ENCODE assay signal across 8 cellular contexts in genomic region chr2:237471457-237472186, GRCh38. TPM values are rescaled to one million over a fixed set of nuclear protein-coding genes. Genes with fewer than 3 reads are reported as not detected.
DNase-seq lines count a peak whose midpoint lies in the region; ATAC-seq and TF ChIP-seq lines count a peak whose summit lies in the region.

No MANE protein-coding gene starts in this region.

- no peak for TF ChIP-seq POLR2A in spleen (IDR thresholded peaks at IDR 0.05)

- intact Hi-C loops in spleen (cut with DNase I; ENCODE audit: low total_unique reads) = loop anchor here (10.0 kb wide), 1 partner anchor 317 kb away; no protein-coding TSS in a partner anchor

- H3K36me3 ChIP-seq in spleen = no peaks in the 10 kb centered on the region

- H3K4me3 ChIP-seq in LNCaP clone FGC (ENCODE audit: low read depth, low read length) = no peak overlapping the region
- no peak overlapping the region for H3K4me3 ChIP-seq in spleen

- peak; percentile 75 for TF ChIP-seq CTCF in LNCaP clone FGC (IDR thresholded peaks at IDR 0.05; ENCODE audit: control insufficient read depth, extremely low read depth, insufficient read depth)
- peak in 9 of 11 experiments; percentile 19 to 56 (median 37) for TF ChIP-seq CTCF in spleen (IDR thresholded peaks at IDR 0.05 in 8 of 11, conservative IDR thresholded peaks at IDR 0.05 in 3 of 11)

- DNase-seq in NCI-H2227 (lab: John Stamatoyannopoulos, UW; ENCODE audit: unreplicated experiment) = peak; percentile 28
- no peak for DNase-seq in NCI-H2227 treated with DMSO at 0.1 percent for 48 hours (lab: John Stamatoyannopoulos, UW)
- DNase-seq in LNCaP clone FGC (ENCODE audit: low read depth) = no peak
- DNase-seq in activated CD8-positive, alpha-beta memory T cell treated with anti-CD3 and anti-CD28 coated beads for 24 hours = peak; percentile 76
- peak; percentile 73 for DNase-seq in glomerular visceral epithelial cell (ENCODE audit: extremely low spot score)
- DNase-seq in spleen = no peak

- peaks cover 0 to 16% (median 0%) of the 10 kb centered on the region in 7 donors for H3K27me3 ChIP-seq in spleen (replicated peaks in 1 of 7)

- peaks cover 0 to 29% (median 15%) of the 10 kb centered on the region in 6 donors for H3K4me1 ChIP-seq in spleen

- WGBS in spleen, 5 donors = 47 to 55% (median 53%) methylated on average over 12 to 13 of the region's 13 CpGs

- ATAC-seq in GM21381 (IDR thresholded peaks at IDR 0.05; ENCODE audit: unreplicated experiment) (no peak), GM19035 (IDR thresholded peaks at IDR 0.05; ENCODE audit: unreplicated experiment) (no peak)

- no peak overlapping the region for H3K27ac ChIP-seq in spleen

- H3K9me3 ChIP-seq in spleen = no peaks in the 10 kb centered on the region

RNA-seq across cellular contexts. Expression of gene MLPH, which starts 15.4 kb away (rescaled TPM):
- 1 to 10 TPM in 1 of 7 donors, under 1 TPM in 3, not detected in 3; 0.29 to 1.4 (median 0.52) TPM for total RNA-seq in spleen
- 1 to 10 TPM in 1 of 3 donors, under 1 TPM in 2; 0.09 to 1.4 (median 0.26) TPM for polyA plus RNA-seq in spleen

RNA-seq across cellular contexts. Expression of gene COL6A3, which starts 57.7 kb away (rescaled TPM):
- total RNA-seq in spleen = 100 to 1,000 TPM in 3 of 7 donors, 10 to 100 TPM in 4; 40.9 to 146 (median 77.7) TPM
- polyA plus RNA-seq in spleen = 1 to 10 TPM; 8.3 to 9.9 (median 9.5) TPM

Comparison
In these comparisons a context has a peak if more than half of its experiments do, and no peak if none do; other contexts are left out.
1. DNase-seq: peak in NCI-H2227 (single experiment), activated CD8-positive, alpha-beta memory T cell treated with anti-CD3 and anti-CD28 coated beads for 24 hours (single experiment) and glomerular visceral epithelial cell (single experiment); none in NCI-H2227 treated with DMSO at 0.1 percent for 48 hours (single experiment), LNCaP clone FGC (single experiment) and spleen (single experiment).